Comparison of ENCODE assay signal across 8 cellular contexts in the genomic region with DNA sequence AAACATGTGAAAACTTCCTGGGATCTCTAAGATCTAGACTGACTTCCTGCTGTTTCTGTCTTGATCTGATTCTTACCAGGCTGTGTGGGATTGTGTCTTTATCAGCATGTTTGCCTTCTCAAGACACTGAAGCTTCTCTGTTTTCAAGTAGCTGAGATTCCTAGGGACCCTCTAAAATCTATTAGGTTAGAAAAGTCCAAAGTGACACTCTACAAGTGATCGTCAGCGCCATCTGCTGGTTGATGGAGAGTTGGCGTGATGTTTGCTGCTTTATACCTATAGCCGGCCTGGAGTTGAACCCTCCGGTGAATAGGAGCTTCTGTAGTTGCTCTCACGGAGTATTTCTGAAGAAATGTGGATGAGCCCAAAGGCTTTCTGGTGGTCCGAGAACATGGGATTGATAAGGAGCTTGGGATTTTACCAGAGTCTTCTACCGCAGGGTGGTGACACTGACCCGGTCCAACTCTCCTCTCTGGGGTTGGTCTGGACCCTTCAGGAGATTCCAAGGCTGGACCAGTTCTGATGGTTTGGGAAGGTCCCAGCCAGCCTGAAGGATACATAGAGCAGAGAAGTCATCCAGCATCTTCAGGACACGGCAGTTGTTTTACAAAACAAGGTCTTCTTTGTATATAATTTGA.
DNase-seq lines count a peak whose midpoint lies in the region; ATAC-seq and TF ChIP-seq lines count a peak whose summit lies in the region.

No MANE protein-coding gene starts in this region.

- H4K20me1 ChIP-seq in BLaER1 treated with 17β-estradiol and CSF1 and Interleukin-3, amounts not matched to agents 10 nM and 100 nM = no peaks in the 10 kb centered on the region

- H3K27me3 ChIP-seq in BLaER1 treated with 17β-estradiol and CSF1 and Interleukin-3, amounts not matched to agents 10 nM and 100 nM = no peaks in the 10 kb centered on the region

- H3K4me3 Mint-ChIP-seq in MCF 10A (ENCODE audit: unreplicated experiment) = no peak overlapping the region

- H3K4me1 ChIP-seq in BLaER1 treated with 17β-estradiol and CSF1 and Interleukin-3, amounts not matched to agents 10 nM and 100 nM = peaks cover 0 to 17% (median 12%) of the 10 kb centered on the region in 10 experiments; a peak in 11 of 20 replicates

- TF ChIP-seq CTCF in VCaP (conservative IDR thresholded peaks at IDR 0.05) (peak; percentile 87), MCF 10A (IDR thresholded peaks at IDR 0.05; ENCODE audit: unreplicated experiment) (peak; percentile 74)

- H3K27me3 Mint-ChIP-seq in MCF 10A (ENCODE audit: insufficient read depth, unreplicated experiment) = no peaks in the 10 kb centered on the region

- no peaks in the 10 kb centered on the region for H3K9me3 Mint-ChIP-seq in MCF 10A (ENCODE audit: unreplicated experiment)

- ATAC-seq in GM21447 (IDR thresholded peaks at IDR 0.05; ENCODE audit: unreplicated experiment) = peak; percentile 53
- ATAC-seq in HG03045 (IDR thresholded peaks at IDR 0.05; ENCODE audit: unreplicated experiment) = no peak

- peak overlapping the region; percentile 57 for H3K27ac Mint-ChIP-seq in MCF 10A (ENCODE audit: low read depth, unreplicated experiment)

- peaks cover 18% of the 10 kb centered on the region for H3K4me1 Mint-ChIP-seq in MCF 10A (ENCODE audit: insufficient read depth, unreplicated experiment)

- intact Hi-C loops in MCF 10A (cut with micrococcal nuclease) = loop anchor here (1.0 to 5.0 kb wide), 6 partner anchors 94 to 296 kb away; no protein-coding TSS in a partner anchor

- no TSS peak for BruUV-seq in MCF 10A (replicated peaks; lab: Mats Ljungman, UMichigan)

- peak overlapping the region in 8 of 11 experiments; percentile 16 to 52 (median 41); a peak in 14 of 22 replicates for H3K27ac ChIP-seq in BLaER1 treated with 17β-estradiol and CSF1 and Interleukin-3, amounts not matched to agents 10 nM and 100 nM
- H3K27ac ChIP-seq in VCaP = no peak overlapping the region

- CTCF ChIA-PET in MCF 10A (lab: Yijun Ruan, JAX) = interaction anchor here (0.6 to 3.2 kb wide), 33 partner anchors 10 to 440 kb away, joined by 3 to 23 read pairs (median 4); a partner anchor contains a TSS

- peak overlapping the region in 3 of 11 experiments; percentile 14 to 29 (median 29); a peak in 2 of 22 replicates for H3K9ac ChIP-seq in BLaER1 treated with 17β-estradiol and CSF1 and Interleukin-3, amounts not matched to agents 10 nM and 100 nM

- H3K9me3 ChIP-seq in BLaER1 treated with 17β-estradiol and CSF1 and Interleukin-3, amounts not matched to agents 10 nM and 100 nM (replicated peaks in 1 of 11) = peaks cover 0 to 6% (median 0%) of the 10 kb centered on the region in 11 experiments; a peak in 3 of 22 replicates

- DNase-seq in NCI-H1930 (lab: John Stamatoyannopoulos, UW) (peak; percentile 61 to 86), MCF 10A (ENCODE audit: unreplicated experiment) (peak; percentile 84), islet precursor cell (peak; percentile 79)
- peak; percentile 72 for DNase-seq in stimulated activated CD4-positive, alpha-beta T cell treated with anti-CD3 and anti-CD28 coated beads, Interleukin-1b, Interleukin-23, amount 100 ng/mL, for 48 hours

- POLR2A ChIA-PET in MCF 10A (lab: Yijun Ruan, JAX) = interaction anchor here (0.7 to 1.2 kb wide), 3 partner anchors 9 to 33 kb away, joined by 3 read pairs; no protein-coding TSS in a partner anchor

- peaks cover 100% of the 10 kb centered on the region for H3K36me3 Mint-ChIP-seq in MCF 10A (ENCODE audit: insufficient read depth, unreplicated experiment)

- H3K4me2 ChIP-seq in BLaER1 treated with 17β-estradiol and CSF1 and Interleukin-3, amounts not matched to agents 10 nM and 100 nM = peak overlapping the region in 6 of 11 experiments; percentile 14 to 44 (median 24); a peak in 7 of 22 replicates

- H3K36me3 ChIP-seq in BLaER1 treated with 17β-estradiol and CSF1 and Interleukin-3, amounts not matched to agents 10 nM and 100 nM = peaks cover 0 to 20% (median 0%) of the 10 kb centered on the region in 11 experiments; a peak in 3 of 22 replicates

- H3K4me3 ChIP-seq in BLaER1 treated with 17β-estradiol and CSF1 and Interleukin-3, amounts not matched to agents 10 nM and 100 nM = no peak overlapping the region
